In genomic region chr6:21111399-21111725, GRCh38 we compare ENCODE assay signal across 12 cellular contexts.
DNase-seq lines count a peak whose midpoint lies in the region; ATAC-seq, FAIRE-seq and TF ChIP-seq lines count a peak whose summit lies in the region.
"Had no signal": no experiment of that assay in that cellular context is flagged by ENCODE, and none has a peak within 500 bp of the region (broad histone marks: within the 10 kb centered on the region; RNA-seq: fewer than 3 reads in every experiment).

No MANE protein-coding gene starts in this region.

- ATAC-seq in pancreas: peak in 3 of 4 donors; percentile 50 to 74 (median 53)
- no peak for ATAC-seq in effector memory CD8-positive, alpha-beta T cell (replicated peaks)
- ATAC-seq in heart left ventricle: no peak
- ATAC-seq: activated T-helper 17 cell treated with anti-CD3 and anti-CD28 coated beads, Interleukin-2, amount 50 U/mL, for 72 hours had no signal

- no peak overlapping the region for H2BK120ac ChIP-seq in H1 (replicated peaks; ENCODE audit: low read depth, low read length)

- no peak for TF ChIP-seq RAD21 in H1 (IDR thresholded peaks at IDR 0.05 in 1 of 2, conservative IDR thresholded peaks at IDR 0.05 in 1 of 2; ENCODE audit: low read depth in 2 of 2, low read length in 2 of 2)

- H2BK15ac ChIP-seq in H1 (ENCODE audit: low read length): no peak overlapping the region

- H3K79me1 ChIP-seq in H1 (ENCODE audit: low read depth, low read length): no peaks in the 10 kb centered on the region

- no peak overlapping the region for H2AFZ ChIP-seq in H1 (ENCODE audit: low read length)

- no peak overlapping the region for H3K9ac ChIP-seq in H1 (replicated peaks in 1 of 4; ENCODE audit: extremely low read depth in 1 of 4, low read depth in 3 of 4, low read length in 3 of 4)

- no peak overlapping the region for H3K18ac ChIP-seq in H1 (ENCODE audit: extremely low read depth, low read length)

- no peak for TF ChIP-seq POLR2A in H1 (IDR thresholded peaks at IDR 0.05; ENCODE audit: control extremely low read depth in 1 of 2, low read depth in 2 of 2, low read length in 2 of 2)
- no peak for TF ChIP-seq POLR2A in heart left ventricle (IDR thresholded peaks at IDR 0.05)

- no peak overlapping the region for H2AK5ac ChIP-seq in H1 (ENCODE audit: low read depth, low read length)

- H3K27ac Mint-ChIP-seq in effector memory CD8-positive, alpha-beta T cell: no peak overlapping the region
- H3K27ac Mint-ChIP-seq: activated T-helper 17 cell treated with anti-CD3 and anti-CD28 coated beads, Interleukin-2, amount 50 U/mL, for 72 hours had no signal

- H3K4me3 ChIP-seq in H1 (ENCODE audit: extremely low read depth in 1 of 4, insufficient read depth in 2 of 4, low read depth in 3 of 4, low read length in 4 of 4) (no peak overlapping the region), pancreas (no peak overlapping the region), heart left ventricle (no peak overlapping the region)
- H3K4me3 ChIP-seq: tibial artery had no signal

- intact Hi-C loops in pancreas (cut with DNase I) (no loop called here), heart left ventricle (cut with DNase I) (no loop called here)

- no peak overlapping the region for H3K4ac ChIP-seq in H1 (replicated peaks; ENCODE audit: insufficient read length, low read depth, low read length)

- no peak overlapping the region for H3K23ac ChIP-seq in H1 (ENCODE audit: insufficient read length)

- TF ChIP-seq CTCF in H1 (IDR thresholded peaks at IDR 0.05; ENCODE audit: control extremely low read depth in 1 of 3, insufficient read depth in 1 of 3, low read depth in 1 of 3, low read length in 3 of 3): no peak
- no peak for TF ChIP-seq CTCF in pancreas (IDR thresholded peaks at IDR 0.05)
- no peak for TF ChIP-seq CTCF in heart left ventricle (IDR thresholded peaks at IDR 0.05)

- H3K27me3 ChIP-seq in H1 (replicated peaks in 1 of 4; ENCODE audit: control insufficient read depth in 3 of 4, extremely low read depth in 1 of 4, insufficient read depth in 3 of 4, low read length in 3 of 4) (no peaks in the 10 kb centered on the region), pancreas (no peaks in the 10 kb centered on the region), heart left ventricle (no peaks in the 10 kb centered on the region)
- H3K27me3 ChIP-seq: tibial artery had no signal

- no peak overlapping the region for H2BK20ac ChIP-seq in H1 (ENCODE audit: low read length)

- H3K36me3 Mint-ChIP-seq in effector memory CD8-positive, alpha-beta T cell (ENCODE audit: insufficient read depth): no peaks in the 10 kb centered on the region

- no peak overlapping the region for H2BK12ac ChIP-seq in H1 (ENCODE audit: low read depth, low read length)

- H3K27me3 Mint-ChIP-seq in effector memory CD8-positive, alpha-beta T cell: no peaks in the 10 kb centered on the region
- H3K27me3 Mint-ChIP-seq: activated T-helper 17 cell treated with anti-CD3 and anti-CD28 coated beads, Interleukin-2, amount 50 U/mL, for 72 hours had no signal

- no peaks in the 10 kb centered on the region for H3K79me2 ChIP-seq in H1 (ENCODE audit: control insufficient read depth in 1 of 2, insufficient read depth in 2 of 2, low read length in 2 of 2)

- no peak overlapping the region for H4K8ac ChIP-seq in H1 (ENCODE audit: extremely low read depth, insufficient read depth, low read length)

- H3K56ac ChIP-seq in H1 (replicated peaks; ENCODE audit: insufficient read length, low read depth, low read length): no peak overlapping the region

- H2BK5ac ChIP-seq in H1 (ENCODE audit: low read depth, low read length): no peak overlapping the region

- H3K9me3 ChIP-seq in H1 (ENCODE audit: insufficient read depth in 2 of 2, low read depth in 1 of 2, low read length in 1 of 2) (no peaks in the 10 kb centered on the region), pancreas (no peaks in the 10 kb centered on the region), heart left ventricle (no peaks in the 10 kb centered on the region)
- H3K9me3 ChIP-seq: tibial artery had no signal

- 11% methylated on average over 1 of the region's 1 CpG; no CpG with 5 or more reads in 1 of the 2 experiments for WGBS in H1 (ENCODE audit: extremely low coverage in 1 of 2, insufficient coverage in 1 of 2, insufficient read length in 1 of 2, insufficient replicate concordance in 2 of 2, low coverage in 1 of 2, low lambda C conversion rate in 2 of 2, missing lambda C conversion rate in 1 of 2), 2 experiments
- 20 to 22% methylated on average over 1 of the region's 1 CpG for WGBS in pancreas, 2 donors
- WGBS in heart left ventricle, 4 donors: 55 to 60% (median 58%) methylated on average over 1 of the region's 1 CpG

- H3K14ac ChIP-seq in H1 (ENCODE audit: insufficient read length): no peak overlapping the region

- no peak overlapping the region for H3K27ac ChIP-seq in H1 (ENCODE audit: low read depth, low read length)
- H3K27ac ChIP-seq in pancreas: no peak overlapping the region
- H3K27ac ChIP-seq in heart left ventricle: no peak overlapping the region
- H3K27ac ChIP-seq: tibial artery had no signal

- no peaks in the 10 kb centered on the region for H3K9me3 Mint-ChIP-seq in effector memory CD8-positive, alpha-beta T cell
- H3K9me3 Mint-ChIP-seq: activated T-helper 17 cell treated with anti-CD3 and anti-CD28 coated beads, Interleukin-2, amount 50 U/mL, for 72 hours had no signal

- no peak for TF ChIP-seq EP300 in H1 (IDR thresholded peaks at IDR 0.05; ENCODE audit: borderline replicate concordance in 1 of 2, low read depth in 2 of 2, low read length in 2 of 2)

- CTCF ChIA-PET in H1 (lab: Charles Lee; ENCODE audit: partially characterized antibody): interaction anchor here (1.2 kb wide), 1 partner anchor 441 kb away, joined by 3 read pairs; no protein-coding TSS in a partner anchor

- FAIRE-seq in H1 (lab: Jason Lieb, UNC) (peak; percentile 63), pancreas (lab: Jason Lieb, UNC) (no peak)

- no peaks in the 10 kb centered on the region for H3K36me3 ChIP-seq in H1 (ENCODE audit: control insufficient read depth in 2 of 4, insufficient read depth in 4 of 4, low read length in 3 of 4)
- no peaks in the 10 kb centered on the region for H3K36me3 ChIP-seq in pancreas
- no peaks in the 10 kb centered on the region for H3K36me3 ChIP-seq in heart left ventricle
- H3K36me3 ChIP-seq: tibial artery had no signal

- no peaks in the 10 kb centered on the region for H4K20me1 ChIP-seq in H1 (replicated peaks in 1 of 2; ENCODE audit: control insufficient read depth in 1 of 2, insufficient read depth in 2 of 2, low read length in 2 of 2)

- H3K4me2 ChIP-seq in H1 (ENCODE audit: insufficient read depth in 1 of 2, low read depth in 2 of 2, low read length in 2 of 2): no peak overlapping the region

- H4K91ac ChIP-seq in H1 (replicated peaks; ENCODE audit: insufficient read length, low read length): no peak overlapping the region

- no peaks in the 10 kb centered on the region for H3K23me2 ChIP-seq in H1 (ENCODE audit: low read depth, low read length)

- POLR2A ChIA-PET in H1 (lab: Charles Lee; ENCODE audit: partially characterized antibody): no interaction called here

- DNase-seq in HT1080 (ENCODE audit: low read depth) (peak; percentile 13), NCI-H526 treated with DMSO at 0.1 percent for 48 hours (lab: John Stamatoyannopoulos, UW) (peak; percentile 15), H1 (ENCODE audit: low read depth in 1 of 2, low spot score in 2 of 2) (no peak), pancreas (peak in 1 of 6 donors; percentile 23), heart left ventricle (no peak), GDM1 (lab: John Stamatoyannopoulos, UW) (no peak)
- DNase-seq in effector memory CD8-positive, alpha-beta T cell: no peak
- DNase-seq: activated CD4-positive, alpha-beta T cell treated with anti-CD3 and anti-CD28 coated beads, Interleukin-2, amount 50 U/mL, for 1 hour; glutamatergic neuron; stimulated activated CD4-positive, alpha-beta T cell treated with anti-CD3 and anti-CD28 coated beads, Interleukin-15, amount 100 ng/mL, for 24 hours; tibial artery had no signal

- H4K5ac ChIP-seq in H1 (ENCODE audit: insufficient read length, low read depth, low read length): peak overlapping the region; percentile 23

- peaks cover 0 to 18% (median 0%) of the 10 kb centered on the region in 4 experiments; a peak in 3 of 7 replicates for H3K4me1 ChIP-seq in H1 (replicated peaks in 1 of 4; ENCODE audit: control insufficient read depth in 3 of 4, insufficient read depth in 4 of 4, low read length in 3 of 4)
- peaks cover 0 to 8% (median 3%) of the 10 kb centered on the region in 3 donors for H3K4me1 ChIP-seq in pancreas
- H3K4me1 ChIP-seq in heart left ventricle: peaks cover 0 to 31% (median 9%) of the 10 kb centered on the region in 12 donors

- H3K4me3 Mint-ChIP-seq in effector memory CD8-positive, alpha-beta T cell: no peak overlapping the region
- H3K4me3 Mint-ChIP-seq: activated T-helper 17 cell treated with anti-CD3 and anti-CD28 coated beads, Interleukin-2, amount 50 U/mL, for 72 hours had no signal

- H3K4me1 Mint-ChIP-seq in effector memory CD8-positive, alpha-beta T cell (ENCODE audit: low read depth in 2 of 2): peaks cover 0 to 4% of the 10 kb centered on the region in 2 donors
- H3K4me1 Mint-ChIP-seq: activated T-helper 17 cell treated with anti-CD3 and anti-CD28 coated beads, Interleukin-2, amount 50 U/mL, for 72 hours had no signal

TF ChIP-seq in H1, 55 proteins besides CTCF, POLR2A, EP300 and RAD21:
- TF ChIP-seq SIN3A (conservative IDR thresholded peaks at IDR 0.05 in 1 of 2, IDR thresholded peaks at IDR 0.05 in 1 of 2; ENCODE audit: low read depth in 1 of 2, low read length in 2 of 2): no peak
- TF ChIP-seq EGR1 (IDR thresholded peaks at IDR 0.05; ENCODE audit: borderline replicate concordance, low read depth, low read length): no peak
- no peak for TF ChIP-seq SRF (IDR thresholded peaks at IDR 0.05; ENCODE audit: low read depth, low read length)
- no peak for TF ChIP-seq KDM1A (IDR thresholded peaks at IDR 0.05; ENCODE audit: borderline replicate concordance, low read length)
- no peak for TF ChIP-seq GABPA (IDR thresholded peaks at IDR 0.05; ENCODE audit: borderline replicate concordance, insufficient read depth, low read length)
- TF ChIP-seq, protein P1, sequence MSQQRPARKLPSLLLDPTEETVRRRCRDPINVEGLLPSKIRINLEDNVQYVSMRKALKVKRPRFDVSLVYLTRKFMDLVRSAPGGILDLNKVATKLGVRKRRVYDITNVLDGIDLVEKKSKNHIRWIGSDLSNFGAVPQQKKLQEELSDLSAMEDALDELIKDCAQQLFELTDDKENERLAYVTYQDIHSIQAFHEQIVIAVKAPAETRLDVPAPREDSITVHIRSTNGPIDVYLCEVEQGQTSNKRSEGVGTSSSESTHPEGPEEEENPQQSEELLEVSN (IDR thresholded peaks at IDR 0.05): no peak
- TF ChIP-seq HDAC6 (IDR thresholded peaks at IDR 0.05; ENCODE audit: low read depth, low read length): no peak
- TF ChIP-seq JUN (IDR thresholded peaks at IDR 0.05; ENCODE audit: low read depth, low read length): no peak
- TF ChIP-seq EZH2 (IDR thresholded peaks at IDR 0.05; ENCODE audit: low read depth, low read length, severe bottlenecking): no peak

Comparison
In these comparisons a context has a peak if more than half of its experiments do, and no peak if none do; other contexts are left out.
1. DNase-seq: peak in HT1080 (single experiment) and NCI-H526 treated with DMSO at 0.1 percent for 48 hours (single experiment); none in H1 (0 of 2), effector memory CD8-positive, alpha-beta T cell (0 of 3), heart left ventricle (0 of 5) and GDM1 (single experiment).
2. ATAC-seq: peak in pancreas (3 of 4); none in effector memory CD8-positive, alpha-beta T cell (single experiment) and heart left ventricle (0 of 4).